In genomic region chrX:2689773-2690666, GRCh38 we compare ENCODE assay signal across 8 cellular contexts. TPM values are rescaled to one million over a fixed set of nuclear protein-coding genes. Genes with fewer than 3 reads are reported as not detected.
DNase-seq lines count a peak whose midpoint lies in the region; ATAC-seq and TF ChIP-seq lines count a peak whose summit lies in the region.

No MANE protein-coding gene starts in this region.

- ATAC-seq in PC-3 (no peak), gastroesophageal sphincter (no peak), GM19351 (IDR thresholded peaks at IDR 0.05; ENCODE audit: unreplicated experiment) (no peak)

- H3K9me3 ChIP-seq in PC-3 (ENCODE audit: low read length) (no peaks in the 10 kb centered on the region), gastroesophageal sphincter (no peaks in the 10 kb centered on the region), prostate gland (no peaks in the 10 kb centered on the region)

- no peaks in the 10 kb centered on the region for H3K9me2 ChIP-seq in PC-3 (replicated peaks; ENCODE audit: low read length)

- CTCF ChIA-PET in PC-3 (lab: Charles Lee), result no interaction called here

- 0 out of 2 replicates have a peak, but pooled peaks cover 3% of the 10 kb centered on the region for H3K4me1 ChIP-seq in PC-3 (ENCODE audit: insufficient read depth, low read length)
- peaks cover 2 to 36% (median 17%) of the 10 kb centered on the region in 3 donors for H3K4me1 ChIP-seq in gastroesophageal sphincter
- H3K4me1 ChIP-seq in prostate gland (replicated peaks), result no peaks in the 10 kb centered on the region

- H3K27ac ChIP-seq in PC-3 (ENCODE audit: low read length), result no peak overlapping the region
- H3K27ac ChIP-seq in gastroesophageal sphincter, result peak overlapping the region in 3 of 4 donors; percentile 82 to 94 (median 90)
- H3K27ac ChIP-seq in prostate gland, result peak overlapping the region; percentile 7 to 90
- no peak overlapping the region for H3K27ac ChIP-seq in substantia nigra (ENCODE audit: low read depth, low read length, poor library complexity, severe bottlenecking)

- H3K79me2 ChIP-seq in PC-3 (ENCODE audit: low read length), result peaks cover 38% of the 10 kb centered on the region

- no TSS peak for BruUV-seq in PC-3 (replicated peaks; lab: Mats Ljungman, UMichigan)

- H3K4me2 ChIP-seq in PC-3 (ENCODE audit: low read length), result peak overlapping the region; percentile 90; the same call in 1 of the 2 replicates

- TF ChIP-seq CTCF in PC-3 (conservative IDR thresholded peaks at IDR 0.05; ENCODE audit: low read depth, low read length) (no peak), gastroesophageal sphincter (IDR thresholded peaks at IDR 0.05) (no peak), prostate gland (IDR thresholded peaks at IDR 0.05) (no peak)

- H3F3A ChIP-seq in PC-3 (ENCODE audit: low read length, unreplicated experiment), result no peaks in the 10 kb centered on the region

- H3K4me3 ChIP-seq in PC-3 (ENCODE audit: low read length) (peak overlapping the region; percentile 93; the same call in 1 of the 2 replicates), gastroesophageal sphincter (peak overlapping the region in 1 of 2 donors; percentile 84), prostate gland (peak overlapping the region in 1 of 2 donors; percentile 91)

- H2AFZ ChIP-seq in PC-3 (ENCODE audit: low read length), result no peak overlapping the region

- TF ChIP-seq POLR2A in gastroesophageal sphincter (IDR thresholded peaks at IDR 0.05) (no peak), prostate gland (IDR thresholded peaks at IDR 0.05) (no peak)

- H3K27me3 ChIP-seq in PC-3 (ENCODE audit: low read length) (no peaks in the 10 kb centered on the region), gastroesophageal sphincter (no peaks in the 10 kb centered on the region), prostate gland (replicated peaks; ENCODE audit: insufficient read depth) (no peaks in the 10 kb centered on the region)

- intact Hi-C loops in PC-3 (cut with micrococcal nuclease) (no loop called here), prostate gland (cut with DNase I) (loop anchor here (5.0 kb wide), 1 partner anchor 78 kb away; no protein-coding TSS in a partner anchor)

- 75 to 77% methylated on average over 4 to 11 of the region's 37 CpGs for WGBS in gastroesophageal sphincter (ENCODE audit: low coverage in 1 of 2), 2 donors
- 84% methylated on average over 36 of the region's 37 CpGs for WGBS in prostate gland

- no peak for TF ChIP-seq EP300 in gastroesophageal sphincter (IDR thresholded peaks at IDR 0.05)

- POLR2A ChIA-PET in PC-3 (lab: Charles Lee; ENCODE audit: unreplicated experiment), result no interaction called here

- H3K9ac ChIP-seq in PC-3 (ENCODE audit: low read length), result no peak overlapping the region; the same call in 1 of the 2 replicates

- H3K36me3 ChIP-seq in PC-3 (ENCODE audit: low read depth, low read length) (no peaks in the 10 kb centered on the region), gastroesophageal sphincter (no peaks in the 10 kb centered on the region), prostate gland (no peaks in the 10 kb centered on the region)

- no peaks in the 10 kb centered on the region for H4K20me1 ChIP-seq in PC-3 (ENCODE audit: low read length)

- peak; percentile 43 for DNase-seq in D341Med (ENCODE audit: low spot score)
- DNase-seq in PC-3, result no peak
- DNase-seq in prostate gland (ENCODE audit: low spot score), result no peak
- no peak for DNase-seq in SIG-M5 (lab: John Stamatoyannopoulos, UW)
- no peak for DNase-seq in substantia nigra (lab: John Stamatoyannopoulos, UW)
- DNase-seq in NCI-H2196 treated with DMSO at 0.1 percent for 48 hours (lab: John Stamatoyannopoulos, UW; ENCODE audit: unreplicated experiment), result no peak

RNA-seq across cellular contexts. Expression of gene CD99, which starts 1.1 kb away (rescaled TPM):
- 202 and 325 TPM in 2 replicates for total RNA-seq in PC-3 (2014; rRNA removed)
- total RNA-seq in gastroesophageal sphincter, result 100 to 1,000 TPM; 285 to 421 (median 292) TPM
- 1,000 to 10,000 TPM in 1 of 2 donors, 100 to 1,000 TPM in 1; 384 to 1,041 TPM for total RNA-seq in prostate gland

Comparison
In these comparisons a context has a peak if more than half of its experiments do, and no peak if none do; other contexts are left out.
1. H3K27ac ChIP-seq: peak in gastroesophageal sphincter (3 of 4) and prostate gland (2 of 2); none in PC-3 (single experiment) and substantia nigra (single experiment).